Comparison of ENCODE assay signal across 25 cellular contexts in genomic region chr1:10880063-10880462, GRCh38.
DNase-seq lines count a peak whose midpoint lies in the region; ATAC-seq, FAIRE-seq and TF ChIP-seq lines count a peak whose summit lies in the region.
"Had no signal": no experiment of that assay in that cellular context is flagged by ENCODE, and none has a peak within 500 bp of the region (broad histone marks: within the 10 kb centered on the region; RNA-seq: fewer than 3 reads in every experiment).

No MANE protein-coding gene starts in this region.

- no peak for TF ChIP-seq EP300 in K562 (IDR thresholded peaks at IDR 0.05; ENCODE audit: low read length)

- 5% methylated on average over 7 of the region's 7 CpGs for WGBS in K562 (ENCODE audit: insufficient coverage, low coverage, missing lambda C conversion rate)
- no CpG with 5 or more reads among the region's 7 CpGs for WGBS in neuronal stem cell (ENCODE audit: extremely low coverage in 2 of 2, insufficient read length in 2 of 2, insufficient replicate concordance in 1 of 2), 2 donors

- H3K36me3 ChIP-seq in K562 (ENCODE audit: control insufficient read depth, insufficient read depth, low read length), result no peaks in the 10 kb centered on the region
- H3K36me3 ChIP-seq in neuronal stem cell (replicated peaks in 1 of 2; ENCODE audit: control insufficient read depth in 2 of 2, insufficient read depth in 2 of 2, low read length in 2 of 2), result no peaks in the 10 kb centered on the region
- H3K36me3 ChIP-seq in upper lobe of right lung, result no peaks in the 10 kb centered on the region
- H3K36me3 ChIP-seq: BE2C; BLaER1 treated with 17β-estradiol and CSF1 and Interleukin-3, amounts not matched to agents 10 nM and 100 nM; HAP-1 had no signal

- in situ Hi-C loops in K562 (cut with MboI), result no loop called here

- H4K20me1 ChIP-seq in K562 (replicated peaks; ENCODE audit: control insufficient read depth, insufficient read depth, low read length), result no peaks in the 10 kb centered on the region; the same call in 1 of the 2 replicates
- H4K20me1 ChIP-seq: BLaER1 treated with 17β-estradiol and CSF1 and Interleukin-3, amounts not matched to agents 10 nM and 100 nM had no signal

- H3K9me1 ChIP-seq in K562 (ENCODE audit: control insufficient read depth, insufficient read depth, low read length), result no peaks in the 10 kb centered on the region

- ATAC-seq in T-helper 17 cell, result no peak
- peak; percentile 64 for ATAC-seq in K562
- no peak for ATAC-seq in upper lobe of right lung
- no peak for ATAC-seq in HG03139 (IDR thresholded peaks at IDR 0.05; ENCODE audit: unreplicated experiment)
- ATAC-seq: A549 had no signal

- intact Hi-C loops in K562 (cut with micrococcal nuclease) (no loop called here), upper lobe of right lung (cut with DNase I) (no loop called here)

- no peak overlapping the region for H4K8ac ChIP-seq in neuronal stem cell (ENCODE audit: low read depth, low read length)

- H3K4me3 Mint-ChIP-seq in T-helper 17 cell, result no peak overlapping the region
- H3K4me3 Mint-ChIP-seq: CD14-positive monocyte; CD4-positive, alpha-beta T cell; CD8-positive, alpha-beta memory T cell; HFFc6 had no signal

- peak overlapping the region; percentile 56 for H3K27ac Mint-ChIP-seq in T-helper 17 cell
- H3K27ac Mint-ChIP-seq: CD14-positive monocyte; CD4-positive, alpha-beta T cell; CD8-positive, alpha-beta memory T cell; HFFc6 had no signal

- no peak overlapping the region for H2AK5ac ChIP-seq in neuronal stem cell (ENCODE audit: low read depth, low read length)

- no peak overlapping the region for H2BK120ac ChIP-seq in neuronal stem cell (ENCODE audit: low read depth, low read length)

- H3K4me3 ChIP-seq in K562 (no peak overlapping the region), neuronal stem cell (ENCODE audit: low read length in 2 of 2) (no peak overlapping the region), upper lobe of right lung (no peak overlapping the region)
- H3K4me3 ChIP-seq: A549; BLaER1 treated with 17β-estradiol and CSF1 and Interleukin-3, amounts not matched to agents 10 nM and 100 nM; HAP-1 had no signal

- H2BK5ac ChIP-seq in neuronal stem cell (ENCODE audit: low read length), result no peak overlapping the region

- no peak overlapping the region for H3K27ac ChIP-seq in K562 (ENCODE audit: extremely low read depth, low read depth, low read length)
- H3K27ac ChIP-seq in neuronal stem cell (replicated peaks; ENCODE audit: low read length), result no peak overlapping the region
- H3K27ac ChIP-seq in upper lobe of right lung, result no peak overlapping the region
- H3K27ac ChIP-seq: A549; BLaER1 treated with 17β-estradiol and CSF1 and Interleukin-3, amounts not matched to agents 10 nM and 100 nM had no signal

- no TSS peak for BruUV-seq in K562 (replicated peaks; lab: Mats Ljungman, UMichigan)

- POLR2A ChIA-PET in K562 (lab: Yijun Ruan, JAX), result no interaction called here

- DNase-seq in T-helper 17 cell (no peak), K562 (ENCODE audit: extremely low read depth in 1 of 4, low spot score in 3 of 4) (no peak), neuronal stem cell (ENCODE audit: low spot score) (no peak), upper lobe of right lung (peak; percentile 48), NCI-H526 (lab: John Stamatoyannopoulos, UW) (no peak), medulla oblongata (ENCODE audit: extremely low spot score) (no peak)
- DNase-seq: 8988T; ACHN; AML-193; BE2C; CD4-positive, alpha-beta T cell; CD8-positive, alpha-beta memory T cell; DMS53; DMS79 treated with DMSO at 0.1 percent for 48 hours; GF-D8; GOT3; HFFc6 had no signal

- no peak overlapping the region for H3K14ac ChIP-seq in neuronal stem cell (ENCODE audit: low read length)

- H3K9me3 ChIP-seq in T-helper 17 cell (ENCODE audit: control insufficient read depth, low read length, poor library complexity, severe bottlenecking), result no peaks in the 10 kb centered on the region
- H3K9me3 ChIP-seq in K562 (replicated peaks; ENCODE audit: control insufficient read depth, insufficient read depth, low read depth, low read length), result no peaks in the 10 kb centered on the region
- H3K9me3 ChIP-seq in neuronal stem cell (replicated peaks in 1 of 2; ENCODE audit: control insufficient read depth in 2 of 2, insufficient read depth in 1 of 2, low read depth in 1 of 2, low read length in 2 of 2), result no peaks in the 10 kb centered on the region
- H3K9me3 ChIP-seq in upper lobe of right lung, result no peaks in the 10 kb centered on the region
- H3K9me3 ChIP-seq: A549; BE2C; BLaER1 treated with 17β-estradiol and CSF1 and Interleukin-3, amounts not matched to agents 10 nM and 100 nM; HAP-1 had no signal

- H2BK12ac ChIP-seq in neuronal stem cell (ENCODE audit: low read length), result no peak overlapping the region

- no peak for FAIRE-seq in K562 (lab: Jason Lieb, UNC)
- FAIRE-seq: A549, GM12891, GM18507, H54 had no signal

- no peaks in the 10 kb centered on the region for H3K79me1 ChIP-seq in neuronal stem cell (ENCODE audit: low read depth, low read length)

- no peak overlapping the region for H3K4me2 ChIP-seq in K562 (ENCODE audit: insufficient read depth, low read length)
- no peak overlapping the region for H3K4me2 ChIP-seq in neuronal stem cell (ENCODE audit: insufficient read depth, low read length, poor library complexity, severe bottlenecking)
- H3K4me2 ChIP-seq: A549; BLaER1 treated with 17β-estradiol and CSF1 and Interleukin-3, amounts not matched to agents 10 nM and 100 nM had no signal

- no peak for TF ChIP-seq RAD21 in K562 (CRISPR knock-in tag; conservative IDR thresholded peaks at IDR 0.05 in 1 of 2, IDR thresholded peaks at IDR 0.05 in 1 of 2)

- H3K36me3 Mint-ChIP-seq in T-helper 17 cell (ENCODE audit: low read depth), result no peaks in the 10 kb centered on the region
- H3K36me3 Mint-ChIP-seq: CD14-positive monocyte; CD8-positive, alpha-beta memory T cell had no signal

- H2AFZ ChIP-seq in K562 (ENCODE audit: low read depth, low read length) (no peak overlapping the region), neuronal stem cell (ENCODE audit: low read length) (no peak overlapping the region)

- H3K27me3 ChIP-seq in K562 (ENCODE audit: control insufficient read depth in 2 of 2, insufficient read depth in 2 of 2, low read length in 2 of 2) (peaks cover 42 to 74% of the 10 kb centered on the region in 2 experiments), neuronal stem cell (ENCODE audit: control insufficient read depth in 3 of 3, insufficient read depth in 3 of 3, low read depth in 1 of 3, low read length in 3 of 3) (peaks cover 0 to 10% (median 0%) of the 10 kb centered on the region in 3 experiments), upper lobe of right lung (peaks cover 15% of the 10 kb centered on the region)
- H3K27me3 ChIP-seq: BE2C; BLaER1 treated with 17β-estradiol and CSF1 and Interleukin-3, amounts not matched to agents 10 nM and 100 nM had no signal

- H3K4ac ChIP-seq in neuronal stem cell (ENCODE audit: low read length), result no peak overlapping the region

- no peak overlapping the region for H2BK15ac ChIP-seq in neuronal stem cell (ENCODE audit: low read length)

- no peaks in the 10 kb centered on the region for H3K4me1 Mint-ChIP-seq in T-helper 17 cell
- H3K4me1 Mint-ChIP-seq: CD14-positive monocyte; CD8-positive, alpha-beta memory T cell had no signal

- H3K18ac ChIP-seq in neuronal stem cell (ENCODE audit: low read length), result peak overlapping the region; percentile 18

- H3K9ac ChIP-seq in K562 (ENCODE audit: insufficient read depth in 1 of 2, low read depth in 2 of 2, low read length in 2 of 2) (no peak overlapping the region), neuronal stem cell (ENCODE audit: low read depth, low read length, poor library complexity) (no peak overlapping the region)
- H3K9ac ChIP-seq: BLaER1 treated with 17β-estradiol and CSF1 and Interleukin-3, amounts not matched to agents 10 nM and 100 nM had no signal

- H3K23ac ChIP-seq in neuronal stem cell (ENCODE audit: low read depth, low read length, poor library complexity), result no peak overlapping the region

- CTCF ChIA-PET in K562 (lab: Yijun Ruan, JAX; ENCODE audit: low intra/inter-chr PET ratio), result no interaction called here

- H3K4me1 ChIP-seq in K562 (replicated peaks in 1 of 2; ENCODE audit: control insufficient read depth in 2 of 2, insufficient read depth in 2 of 2, low read length in 2 of 2) (0 out of 5 replicates have a peak, but pooled peaks cover 0 to 2% of the 10 kb centered on the region in 2 experiments), neuronal stem cell (ENCODE audit: control insufficient read depth in 2 of 2, insufficient read depth in 1 of 2, low read depth in 1 of 2, low read length in 2 of 2) (peaks cover 0 to 2% of the 10 kb centered on the region in 2 donors), upper lobe of right lung (no peaks in the 10 kb centered on the region)
- H3K4me1 ChIP-seq: A549; BE2C; BLaER1 treated with 17β-estradiol and CSF1 and Interleukin-3, amounts not matched to agents 10 nM and 100 nM; HAP-1 had no signal

- H3K79me2 ChIP-seq in K562 (ENCODE audit: control insufficient read depth, insufficient read depth, low read length), result no peaks in the 10 kb centered on the region

- H3K27me3 Mint-ChIP-seq in T-helper 17 cell, result peaks cover 17% of the 10 kb centered on the region

- TF ChIP-seq POLR2A in K562 (conservative IDR thresholded peaks at IDR 0.05), result no peak

- no peak for TF ChIP-seq CTCF in K562 (IDR thresholded peaks at IDR 0.05 in 2 of 3, conservative IDR thresholded peaks at IDR 0.05 in 1 of 3; ENCODE audit: insufficient read depth in 2 of 3, low read depth in 1 of 3, low read length in 3 of 3)
- TF ChIP-seq CTCF in upper lobe of right lung (IDR thresholded peaks at IDR 0.05), result no peak

- no peak overlapping the region for H4K91ac ChIP-seq in neuronal stem cell (ENCODE audit: low read depth, low read length, poor library complexity)

TF ChIP-seq in K562, 482 proteins besides CTCF, POLR2A, EP300 and RAD21:
- TF ChIP-seq MCM2 (IDR thresholded peaks at IDR 0.05; ENCODE audit: low read depth), result no peak
- no peak for TF ChIP-seq DIDO1 (tag; IDR thresholded peaks at IDR 0.05; ENCODE audit: low read depth)
- TF ChIP-seq BRD4 (IDR thresholded peaks at IDR 0.05), result no peak
- TF ChIP-seq ILF3 (IDR thresholded peaks at IDR 0.05; ENCODE audit: borderline replicate concordance), result no peak
